Comparison of ENCODE assay signal across 9 cellular contexts in genomic region chr19:13094771-13095392, GRCh38. TPM values are rescaled to one million over a fixed set of nuclear protein-coding genes. Genes with fewer than 3 reads are reported as not detected.
DNase-seq lines count a peak whose midpoint lies in the region; ATAC-seq and TF ChIP-seq lines count a peak whose summit lies in the region.
"Had no signal": no experiment of that assay in that cellular context is flagged by ENCODE, and none has a peak within 500 bp of the region (broad histone marks: within the 10 kb centered on the region; RNA-seq: fewer than 3 reads in every experiment).

No MANE protein-coding gene starts in this region.

- CTCF ChIA-PET in OCI-LY7 (lab: Charles Lee; ENCODE audit: unreplicated experiment) (interaction anchor here (0.8 to 1.6 kb wide), 4 partner anchors 57 to 130 kb away, joined by 3 to 13 read pairs (median 10); no protein-coding TSS in a partner anchor), PC-9 (lab: Charles Lee) (interaction anchor here (0.5 to 0.6 kb wide), 2 partner anchors 109 to 210 kb away, joined by 3 read pairs; no protein-coding TSS in a partner anchor)

- H3K27me3 ChIP-seq in iPS DF 6.9 (ENCODE audit: control insufficient read depth, insufficient read depth, low read length) (peaks cover 19% of the 10 kb centered on the region), thoracic aorta (replicated peaks; ENCODE audit: insufficient read depth) (no peaks in the 10 kb centered on the region), PC-9 (ENCODE audit: insufficient read depth, low read depth) (no peaks in the 10 kb centered on the region)

- DNase-seq in activated effector memory CD4-positive, alpha-beta T cell treated with anti-CD3 and anti-CD28 coated beads, Interleukin-2, amount 50 U/mL, for 16 hours: peak; percentile 67
- no peak for DNase-seq in activated effector memory CD4-positive, alpha-beta T cell treated with Interleukin-2 at 50 U/mL for 16 hours
- peak; percentile 46 for DNase-seq in OCI-LY7 (ENCODE audit: low spot score)
- DNase-seq in iPS DF 6.9 (ENCODE audit: low read depth, low spot score): no peak
- DNase-seq in thoracic aorta (ENCODE audit: low spot score): no peak
- no peak for DNase-seq in PC-9
- DNase-seq: NCI-H1105 had no signal

- no peaks in the 10 kb centered on the region for H3K9me3 ChIP-seq in OCI-LY7 (ENCODE audit: low read length)
- H3K9me3 ChIP-seq in iPS DF 6.9 (ENCODE audit: control insufficient read depth, insufficient read depth, low read length): no peaks in the 10 kb centered on the region
- no peaks in the 10 kb centered on the region for H3K9me3 ChIP-seq in thoracic aorta
- no peaks in the 10 kb centered on the region for H3K9me3 ChIP-seq in PC-9 (ENCODE audit: insufficient read depth, low read depth)

- ATAC-seq in thoracic aorta (ENCODE audit: insufficient number of reproducible peaks, low FRiP score, low read depth) (no peak), GM21737 (IDR thresholded peaks at IDR 0.05; ENCODE audit: unreplicated experiment) (no peak), GM18511 (IDR thresholded peaks at IDR 0.05; ENCODE audit: unreplicated experiment) (no peak)

- no peak for TF ChIP-seq CTCF in OCI-LY7 (conservative IDR thresholded peaks at IDR 0.05; ENCODE audit: low read length)
- TF ChIP-seq CTCF in thoracic aorta (IDR thresholded peaks at IDR 0.05): no peak
- TF ChIP-seq CTCF in PC-9 (conservative IDR thresholded peaks at IDR 0.05): no peak

- H3F3A ChIP-seq in PC-9 (ENCODE audit: insufficient read depth, low read depth): peaks cover 5% of the 10 kb centered on the region; the same call in 1 of the 2 replicates

- H3K36me3 ChIP-seq in OCI-LY7 (ENCODE audit: insufficient read depth, low read length): peaks cover 11% of the 10 kb centered on the region
- no peaks in the 10 kb centered on the region for H3K36me3 ChIP-seq in iPS DF 6.9 (ENCODE audit: control insufficient read depth, insufficient read depth, low read length)
- H3K36me3 ChIP-seq in thoracic aorta: peaks cover 12% of the 10 kb centered on the region
- H3K36me3 ChIP-seq in PC-9 (ENCODE audit: low read depth): no peaks in the 10 kb centered on the region

- no CpG with 5 or more reads among the region's 16 CpGs for WGBS in iPS DF 6.9 (ENCODE audit: insufficient coverage, insufficient read length)

- H3K79me2 ChIP-seq in OCI-LY7 (ENCODE audit: insufficient read depth, low read depth, low read length) (no peaks in the 10 kb centered on the region), PC-9 (ENCODE audit: low read depth) (no peaks in the 10 kb centered on the region)

- peak overlapping the region; percentile 80 for H3K4me2 ChIP-seq in OCI-LY7 (ENCODE audit: low read length)
- no peak overlapping the region for H3K4me2 ChIP-seq in PC-9

- peak overlapping the region; percentile 20; the same call in 1 of the 2 replicates for H2AFZ ChIP-seq in OCI-LY7 (ENCODE audit: low read length)
- no peak overlapping the region for H2AFZ ChIP-seq in PC-9

- POLR2A ChIA-PET in OCI-LY7 (lab: Charles Lee): interaction anchor here (0.8 to 1.5 kb wide), 2 partner anchors 9 to 118 kb away, joined by 3 to 8 read pairs; no protein-coding TSS in a partner anchor
- POLR2A ChIA-PET in PC-9 (lab: Charles Lee; ENCODE audit: unreplicated experiment): no interaction called here

- H3K27ac ChIP-seq in OCI-LY7 (ENCODE audit: low read depth, low read length, poor library complexity, severe bottlenecking): no peak overlapping the region
- no peak overlapping the region for H3K27ac ChIP-seq in iPS DF 6.9 (ENCODE audit: low read length)
- H3K27ac ChIP-seq in thoracic aorta: peak overlapping the region; percentile 50 to 95
- no peak overlapping the region for H3K27ac ChIP-seq in PC-9

- H3K9me2 ChIP-seq in OCI-LY7 (ENCODE audit: insufficient read depth, low read length) (no peaks in the 10 kb centered on the region), PC-9 (ENCODE audit: insufficient read depth) (no peaks in the 10 kb centered on the region)

- H3K4me1 ChIP-seq in OCI-LY7 (ENCODE audit: insufficient read depth, low read length, poor library complexity, severe bottlenecking) (peaks cover 55% of the 10 kb centered on the region), iPS DF 6.9 (ENCODE audit: control insufficient read depth, insufficient read depth, low read length) (peaks cover 5% of the 10 kb centered on the region; the same call in 1 of the 2 replicates), thoracic aorta (ENCODE audit: control insufficient read depth in 1 of 2, low read depth in 2 of 2) (peaks cover 37 to 74% of the 10 kb centered on the region in 2 donors), PC-9 (replicated peaks; ENCODE audit: insufficient read depth) (peaks cover 9% of the 10 kb centered on the region; the same call in 1 of the 2 replicates)

- H3K4me3 ChIP-seq in OCI-LY7 (ENCODE audit: low read depth, low read length, poor library complexity, severe bottlenecking): peak overlapping the region; percentile 48
- peak overlapping the region; percentile 31; the same call in 1 of the 2 replicates for H3K4me3 ChIP-seq in iPS DF 6.9 (ENCODE audit: low read length)
- H3K4me3 ChIP-seq in thoracic aorta: peak overlapping the region; percentile 55
- no peak overlapping the region for H3K4me3 ChIP-seq in PC-9

- H4K20me1 ChIP-seq in OCI-LY7 (ENCODE audit: insufficient read depth, low read length) (no peaks in the 10 kb centered on the region), PC-9 (ENCODE audit: insufficient read depth) (no peaks in the 10 kb centered on the region)

- BruUV-seq in OCI-LY7 (replicated peaks; lab: Mats Ljungman, UMichigan): no TSS peak
- BruUV-seq in PC-9 (replicated peaks; lab: Mats Ljungman, UMichigan): no TSS peak

- intact Hi-C loops in OCI-LY7 (cut with micrococcal nuclease; ENCODE audit: unreplicated experiment) (loop anchor here (2.0 to 5.0 kb wide), 2 partner anchors 34 to 63 kb away; no protein-coding TSS in a partner anchor), PC-9 (cut with micrococcal nuclease; ENCODE audit: unreplicated experiment) (loop anchor here (2.0 kb wide), 1 partner anchor 110 kb away; no protein-coding TSS in a partner anchor)

RNA-seq across cellular contexts. Expression of gene LYL1, which starts 7.8 kb away (rescaled TPM):
- 66.8 and 75.5 TPM in 2 replicates for total RNA-seq in OCI-LY7 (2014; rRNA removed; shearing (Covaris generic))
- total RNA-seq in OCI-LY7 (2022) (70.4 and 72.5 TPM in 2 replicates), thoracic aorta (10 to 100 TPM; 10.6 to 36.1 TPM), PC-9 (2021) (0.24 TPM in 1 of 2 replicates, not detected in the other)

RNA-seq across cellular contexts. Expression of gene TRMT1, which starts 21.7 kb away (rescaled TPM):
- total RNA-seq in OCI-LY7 (2014; rRNA removed; shearing (Covaris generic)): 39.2 and 56.8 TPM in 2 replicates
- total RNA-seq in OCI-LY7 (2022) (38.2 and 50.4 TPM in 2 replicates), thoracic aorta (10 to 100 TPM; 35.3 to 52.3 TPM), PC-9 (2021) (44.1 and 51.1 TPM in 2 replicates)

RNA-seq across cellular contexts. Expression of gene NACC1, which starts 23.2 kb away (rescaled TPM):
- total RNA-seq in OCI-LY7 (2014; rRNA removed; shearing (Covaris generic)): 46.5 and 56.3 TPM in 2 replicates
- 40.4 and 52.9 TPM in 2 replicates for total RNA-seq in OCI-LY7 (2022)
- total RNA-seq in thoracic aorta: 10 to 100 TPM; 27.2 to 28.8 TPM
- total RNA-seq in PC-9 (2021): 101 and 133 TPM in 2 replicates

RNA-seq across cellular contexts. Expression of gene STX10, which starts 55.3 kb away (rescaled TPM):
- total RNA-seq in OCI-LY7 (2014; rRNA removed; shearing (Covaris generic)): 67.8 and 91.7 TPM in 2 replicates
- total RNA-seq in OCI-LY7 (2022): 41.6 and 45.4 TPM in 2 replicates
- 10 to 100 TPM; 30.8 to 83.4 TPM for total RNA-seq in thoracic aorta
- total RNA-seq in PC-9 (2021): 86.2 and 89.6 TPM in 2 replicates

RNA-seq across cellular contexts. Expression of gene IER2, which starts 55.3 kb away (rescaled TPM):
- 61.6 and 64.3 TPM in 2 replicates for total RNA-seq in OCI-LY7 (2014; rRNA removed; shearing (Covaris generic))
- total RNA-seq in OCI-LY7 (2022): 79.5 and 89.0 TPM in 2 replicates
- total RNA-seq in thoracic aorta: 100 to 1,000 TPM; 125 to 440 TPM
- 72.7 and 95.5 TPM in 2 replicates for total RNA-seq in PC-9 (2021)

Comparison
In these comparisons a context has a peak if more than half of its experiments do, and no peak if none do; other contexts are left out.
1. DNase-seq: peak in activated effector memory CD4-positive, alpha-beta T cell treated with anti-CD3 and anti-CD28 coated beads, Interleukin-2, amount 50 U/mL, for 16 hours (single experiment) and OCI-LY7 (single experiment); none in activated effector memory CD4-positive, alpha-beta T cell treated with Interleukin-2 at 50 U/mL for 16 hours (single experiment), iPS DF 6.9 (single experiment), thoracic aorta (single experiment) and PC-9 (0 of 2).
2. H3K27ac ChIP-seq: peak in thoracic aorta (2 of 2); none in OCI-LY7 (single experiment), iPS DF 6.9 (single experiment) and PC-9 (single experiment).